7 cellular contexts compared by ENCODE assay signal in the genomic region with DNA sequence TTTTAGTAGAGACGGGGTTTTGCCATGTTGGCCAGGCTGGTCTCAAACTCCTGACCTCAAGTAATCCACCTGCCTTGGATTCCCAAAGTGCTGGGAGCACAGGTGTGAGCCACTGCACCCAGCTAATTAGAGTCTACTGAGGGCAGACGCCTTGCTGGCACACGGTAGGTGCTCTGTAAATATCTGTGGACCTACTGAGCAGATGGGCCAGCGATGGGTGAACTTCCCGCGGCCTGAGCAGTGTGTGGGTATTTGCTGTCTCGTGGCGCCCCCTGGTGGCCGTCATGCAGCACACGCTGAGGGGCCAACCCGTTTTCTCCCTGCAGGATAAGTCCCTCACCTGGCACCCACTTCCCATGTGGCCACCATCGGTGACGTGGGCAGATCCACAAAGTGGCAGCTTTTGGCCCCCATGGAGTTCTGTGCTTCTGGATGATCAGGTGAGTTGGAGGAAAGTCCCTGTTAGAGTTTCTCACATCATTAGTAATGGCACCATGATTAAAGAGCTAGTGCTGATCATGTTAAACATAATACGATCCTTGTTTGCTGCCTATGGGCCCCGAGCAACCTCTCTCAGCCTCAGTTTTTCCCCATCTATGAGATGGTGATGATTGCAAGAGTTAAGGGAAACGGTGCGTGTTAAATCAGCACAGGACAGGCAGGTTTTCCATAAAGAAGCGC. TPM values are rescaled to one million over a fixed set of nuclear protein-coding genes. Genes with fewer than 3 reads are reported as not detected.
DNase-seq lines count a peak whose midpoint lies in the region; ATAC-seq and TF ChIP-seq lines count a peak whose summit lies in the region.

No MANE protein-coding gene starts in this region.

- H3K18ac ChIP-seq in IMR-90 (ENCODE audit: low read depth, low read length), result no peak overlapping the region

- DNase-seq in GM13977 (ENCODE audit: low spot score), result peak; percentile 86
- peak; percentile 76 for DNase-seq in IMR-90
- DNase-seq in RKO (ENCODE audit: low spot score), result peak; percentile 77
- DNase-seq in activated T-helper 1 cell treated with anti-CD3 and anti-CD28 coated beads, Interleukin-12 subunit alpha, Interleukin-12 subunit beta, Interleukin-2, Interleukin-4 antibody, amounts not matched to agents 30 ng/mL and 10 ng/mL and 1 ng/mL, durations not matched to agents 14 hours and 24 hours and 36 hours (ENCODE audit: low spot score), result peak; percentile 62
- peak; percentile 78 for DNase-seq in fibroblast of pulmonary artery (ENCODE audit: low read depth)
- peak; percentile 79 for DNase-seq in neural crest cell (ENCODE audit: low read depth, low spot score)
- DNase-seq in stomach, result peak; percentile 84

- peaks cover 2 to 41% of the 10 kb centered on the region in 2 experiments; a peak in 3 of 4 replicates for H3K79me1 ChIP-seq in IMR-90 (ENCODE audit: low read depth in 1 of 2, low read length in 2 of 2)

- H3K23ac ChIP-seq in IMR-90 (ENCODE audit: low read depth, low read length), result no peak overlapping the region

- H3K9me1 ChIP-seq in IMR-90 (ENCODE audit: insufficient read depth, low read length), result peaks cover 13% of the 10 kb centered on the region

- H2BK5ac ChIP-seq in IMR-90 (ENCODE audit: low read depth, low read length, poor library complexity, severe bottlenecking), result no peak overlapping the region

- H3K9me3 ChIP-seq in IMR-90 (ENCODE audit: control insufficient read depth, insufficient read depth, low read length) (no peaks in the 10 kb centered on the region), stomach (no peaks in the 10 kb centered on the region)

- H4K20me1 ChIP-seq in IMR-90 (ENCODE audit: insufficient read depth, low read length), result no peaks in the 10 kb centered on the region

- peak overlapping the region; percentile 64 for H2BK120ac ChIP-seq in IMR-90 (ENCODE audit: low read depth, low read length)

- no peaks in the 10 kb centered on the region for H3K9me3 Mint-ChIP-seq in activated T-helper 1 cell treated with anti-CD3 and anti-CD28 coated beads, Interleukin-12 subunit alpha, Interleukin-12 subunit beta, Interleukin-2, Interleukin-4 antibody, amounts not matched to agents 30 ng/mL and 10 ng/mL and 1 ng/mL, durations not matched to agents 14 hours and 24 hours and 36 hours
- peaks cover 6% of the 10 kb centered on the region for H3K9me3 Mint-ChIP-seq in neural crest cell

- in situ Hi-C loops in GM13977 (cut with MboI; ENCODE audit: low pct_unique_long_range_greater_than_20kb, low sequenced_read_pairs, unreplicated experiment), result loop anchor here (5.0 to 25.0 kb wide), 3 partner anchors 213 to 458 kb away; a partner anchor contains a TSS
- in situ Hi-C loops in IMR-90 (cut with MboI; ENCODE audit: low sequenced_read_pairs), result loop anchor here (5.0 to 25.0 kb wide), 2 partner anchors 333 to 458 kb away; a partner anchor contains a TSS

- peak overlapping the region; percentile 74 for H3K4ac ChIP-seq in IMR-90 (ENCODE audit: low read depth, low read length)

- H4K91ac ChIP-seq in IMR-90 (ENCODE audit: insufficient read depth, low read depth, low read length), result peak overlapping the region; percentile 85

- no peak overlapping the region for H3K27ac Mint-ChIP-seq in activated T-helper 1 cell treated with anti-CD3 and anti-CD28 coated beads, Interleukin-12 subunit alpha, Interleukin-12 subunit beta, Interleukin-2, Interleukin-4 antibody, amounts not matched to agents 30 ng/mL and 10 ng/mL and 1 ng/mL, durations not matched to agents 14 hours and 24 hours and 36 hours
- H3K27ac Mint-ChIP-seq in neural crest cell (ENCODE audit: unreplicated experiment), result no peak overlapping the region

- ATAC-seq in IMR-90 (ENCODE audit: low read depth), result peak; percentile 84

- TF ChIP-seq RAD21 in IMR-90 (IDR thresholded peaks at IDR 0.05; ENCODE audit: low read length), result peak; percentile 91

- BruUV-seq in IMR-90 (replicated peaks; lab: Mats Ljungman, UMichigan), result no TSS peak

- H3K27me3 ChIP-seq in IMR-90 (ENCODE audit: control insufficient read depth, insufficient read depth, low read length) (no peaks in the 10 kb centered on the region), stomach (no peaks in the 10 kb centered on the region)

- H3K27me3 Mint-ChIP-seq in activated T-helper 1 cell treated with anti-CD3 and anti-CD28 coated beads, Interleukin-12 subunit alpha, Interleukin-12 subunit beta, Interleukin-2, Interleukin-4 antibody, amounts not matched to agents 30 ng/mL and 10 ng/mL and 1 ng/mL, durations not matched to agents 14 hours and 24 hours and 36 hours (ENCODE audit: insufficient read depth), result peaks cover 2% of the 10 kb centered on the region
- H3K27me3 Mint-ChIP-seq in neural crest cell (ENCODE audit: low read depth), result peaks cover 2% of the 10 kb centered on the region

- no peak overlapping the region for H3K4me3 Mint-ChIP-seq in activated T-helper 1 cell treated with anti-CD3 and anti-CD28 coated beads, Interleukin-12 subunit alpha, Interleukin-12 subunit beta, Interleukin-2, Interleukin-4 antibody, amounts not matched to agents 30 ng/mL and 10 ng/mL and 1 ng/mL, durations not matched to agents 14 hours and 24 hours and 36 hours
- no peak overlapping the region for H3K4me3 Mint-ChIP-seq in neural crest cell

- H2BK15ac ChIP-seq in IMR-90 (ENCODE audit: low read depth, low read length), result peak overlapping the region; percentile 37; the same call in 1 of the 3 replicates

- TF ChIP-seq POLR2A in IMR-90 (IDR thresholded peaks at IDR 0.05; ENCODE audit: low read depth, low read length) (no peak), stomach (IDR thresholded peaks at IDR 0.05) (no peak)

- no peak overlapping the region for H3K14ac ChIP-seq in IMR-90 (replicated peaks; ENCODE audit: low read depth, low read length)

- H3K4me2 ChIP-seq in IMR-90 (ENCODE audit: low read depth, low read length), result no peak overlapping the region

- TF ChIP-seq CTCF in GM13977 (IDR thresholded peaks at IDR 0.05; ENCODE audit: extremely low read depth, insufficient read depth, missing control alignments), result peak; percentile 90
- peak; percentile 83 for TF ChIP-seq CTCF in IMR-90 (conservative IDR thresholded peaks at IDR 0.05; ENCODE audit: low read depth, low read length)
- TF ChIP-seq CTCF in fibroblast of pulmonary artery (IDR thresholded peaks at IDR 0.05; ENCODE audit: low read length, missing control alignments), result peak; percentile 78
- TF ChIP-seq CTCF in neural crest cell (conservative IDR thresholded peaks at IDR 0.05), result peak; percentile 97
- peak in 6 of 7 experiments; percentile 68 to 97 (median 93) for TF ChIP-seq CTCF in stomach (IDR thresholded peaks at IDR 0.05)

- no peak overlapping the region for H3K56ac ChIP-seq in IMR-90 (ENCODE audit: extremely low read depth, insufficient read depth, low read length)

- dilution Hi-C loops in IMR-90 (cut with HindIII; ENCODE audit: low sequenced_read_pairs, unreplicated experiment), result no loop called here

- H3K4me1 Mint-ChIP-seq in activated T-helper 1 cell treated with anti-CD3 and anti-CD28 coated beads, Interleukin-12 subunit alpha, Interleukin-12 subunit beta, Interleukin-2, Interleukin-4 antibody, amounts not matched to agents 30 ng/mL and 10 ng/mL and 1 ng/mL, durations not matched to agents 14 hours and 24 hours and 36 hours (ENCODE audit: low read depth), result peaks cover 6% of the 10 kb centered on the region
- no peaks in the 10 kb centered on the region for H3K4me1 Mint-ChIP-seq in neural crest cell

- H2AFZ ChIP-seq in IMR-90 (replicated peaks; ENCODE audit: low read length, poor library complexity), result peak overlapping the region; percentile 85

- peak overlapping the region; percentile 72 for H2AK9ac ChIP-seq in IMR-90 (replicated peaks; ENCODE audit: low read depth, low read length, poor library complexity)

- intact Hi-C loops in IMR-90 (cut with micrococcal nuclease) (loop anchor here (1.0 to 5.0 kb wide), 4 partner anchors 216 to 348 kb away; no protein-coding TSS in a partner anchor), stomach (cut with DNase I; ENCODE audit: low total_unique reads) (no loop called here)
- intact Hi-C loops in activated T-helper 1 cell treated with anti-CD3 and anti-CD28 coated beads, Interleukin-12 subunit alpha, Interleukin-12 subunit beta, Interleukin-2, Interleukin-4 antibody, amounts not matched to agents 30 ng/mL and 10 ng/mL and 1 ng/mL, durations not matched to agents 14 hours and 24 hours and 36 hours (cut with micrococcal nuclease), result loop anchor here (1.0 to 5.0 kb wide), 4 partner anchors 45 to 348 kb away; no protein-coding TSS in a partner anchor

- TF ChIP-seq EP300 in stomach (IDR thresholded peaks at IDR 0.05), result no peak

- H2BK20ac ChIP-seq in IMR-90 (ENCODE audit: low read depth, low read length), result peak overlapping the region; percentile 88

- H4K5ac ChIP-seq in IMR-90 (ENCODE audit: low read depth, low read length), result no peak overlapping the region

- 3% methylated on average over 5 of the region's 18 CpGs; no CpG with 5 or more reads in 1 of the 2 experiments for WGBS in IMR-90 (ENCODE audit: extremely low coverage in 2 of 2, insufficient read length in 1 of 2), 2 experiments
- WGBS in stomach, 5 donors, result 19 to 22% (median 20%) methylated on average over 13 to 18 of the region's 18 CpGs

- H3K36me3 ChIP-seq in IMR-90 (ENCODE audit: control insufficient read depth, insufficient read depth, low read length) (peaks cover 17% of the 10 kb centered on the region), stomach (peaks cover 10 to 23% (median 22%) of the 10 kb centered on the region in 4 donors)

- no peak overlapping the region for H3K27ac ChIP-seq in IMR-90 (ENCODE audit: insufficient read depth, low read length)
- peak overlapping the region in 1 of 5 donors; percentile 83 for H3K27ac ChIP-seq in stomach

- no peak overlapping the region; a peak in 1 of 4 replicates for H4K8ac ChIP-seq in IMR-90 (ENCODE audit: low read depth in 2 of 2, low read length in 2 of 2)

- H3K4me3 ChIP-seq in IMR-90 (ENCODE audit: insufficient read depth, low read depth, low read length) (no peak overlapping the region), fibroblast of pulmonary artery (replicated peaks; ENCODE audit: low read depth, low read length) (no peak overlapping the region), stomach (no peak overlapping the region)

- H3K4me1 ChIP-seq in IMR-90 (ENCODE audit: control insufficient read depth, insufficient read depth, low read length), result peaks cover 7% of the 10 kb centered on the region
- H3K4me1 ChIP-seq in stomach, result peaks cover 6 to 48% (median 21%) of the 10 kb centered on the region in 4 donors

- peaks cover 5% of the 10 kb centered on the region for H3K36me3 Mint-ChIP-seq in activated T-helper 1 cell treated with anti-CD3 and anti-CD28 coated beads, Interleukin-12 subunit alpha, Interleukin-12 subunit beta, Interleukin-2, Interleukin-4 antibody, amounts not matched to agents 30 ng/mL and 10 ng/mL and 1 ng/mL, durations not matched to agents 14 hours and 24 hours and 36 hours (ENCODE audit: low read depth)
- peaks cover 7% of the 10 kb centered on the region for H3K36me3 Mint-ChIP-seq in neural crest cell (ENCODE audit: low read depth)

- no peak overlapping the region for H3K9ac ChIP-seq in IMR-90 (ENCODE audit: low read depth, low read length)

- CTCF ChIA-PET in IMR-90 (lab: Yijun Ruan, JAX), result interaction anchor here (0.6 to 1.8 kb wide), 14 partner anchors 9 to 217 kb away, joined by 3 to 6 read pairs (median 3); a partner anchor contains a TSS

- peak overlapping the region; percentile 90; the same call in 1 of the 2 replicates for H2AK5ac ChIP-seq in IMR-90 (ENCODE audit: low read depth, low read length)

- POLR2A ChIA-PET in IMR-90 (lab: Charles Lee; ENCODE audit: unreplicated experiment), result no interaction called here

RNA-seq across cellular contexts. Expression of a gene that starts 40.7 kb away (rescaled TPM):
- total RNA-seq in IMR-90 (2012; rRNA removed) (80.1 and 81.1 TPM in 2 replicates), neural crest cell (39.5 and 40.0 TPM in 2 replicates), stomach (100 to 1,000 TPM in 2 of 5 donors, 10 to 100 TPM in 3; 54.3 to 358 (median 58.1) TPM)
- polyA plus RNA-seq in IMR-90 (2012; rRNA removed) (97.1 and 104 TPM in 2 replicates), stomach (10 to 100 TPM; 15.0 to 23.0 (median 15.4) TPM)
- polyA plus RNA-seq in IMR-90 (2012; cell fraction: cytosol; rRNA removed), result 86.7 and 88.8 TPM in 2 replicates
- 63.2 and 114 TPM in 2 replicates for polyA plus RNA-seq in IMR-90 (2012; cell fraction: nucleus; rRNA removed; ENCODE audit: low replicate concordance)
- 29.0 and 30.6 TPM in 2 replicates for total RNA-seq in activated T-helper 1 cell treated with anti-CD3 and anti-CD28 coated beads, Interleukin-12 subunit alpha, Interleukin-12 subunit beta, Interleukin-2, Interleukin-4 antibody, amounts not matched to agents 30 ng/mL and 10 ng/mL and 1 ng/mL, durations not matched to agents 14 hours and 24 hours and 36 hours

RNA-seq across cellular contexts. Expression of a gene that starts 57.0 kb away (rescaled TPM):
- total RNA-seq in IMR-90 (2012; rRNA removed) (9.5 and 10.3 TPM in 2 replicates), neural crest cell (10.3 TPM in 2 replicates), stomach (10 to 100 TPM; 13.3 to 40.6 (median 17.6) TPM)
- polyA plus RNA-seq in IMR-90 (2012; rRNA removed) (9.5 and 11.4 TPM in 2 replicates), stomach (10 to 100 TPM in 1 of 3 donors, 1 to 10 TPM in 2; 3.6 to 10.2 (median 8.4) TPM)
- 5.7 and 7.2 TPM in 2 replicates for polyA plus RNA-seq in IMR-90 (2012; cell fraction: cytosol; rRNA removed)
- 10.8 and 15.5 TPM in 2 replicates for polyA plus RNA-seq in IMR-90 (2012; cell fraction: nucleus; rRNA removed; ENCODE audit: low replicate concordance)
- 12.6 and 12.9 TPM in 2 replicates for total RNA-seq in activated T-helper 1 cell treated with anti-CD3 and anti-CD28 coated beads, Interleukin-12 subunit alpha, Interleukin-12 subunit beta, Interleukin-2, Interleukin-4 antibody, amounts not matched to agents 30 ng/mL and 10 ng/mL and 1 ng/mL, durations not matched to agents 14 hours and 24 hours and 36 hours
